Comparison of ENCODE assay signal across 10 cellular contexts in genomic region chrX:97401154-97401553, GRCh38.
DNase-seq lines count a peak whose midpoint lies in the region; ATAC-seq and TF ChIP-seq lines count a peak whose summit lies in the region.
"Had no signal": no experiment of that assay in that cellular context is flagged by ENCODE, and none has a peak within 500 bp of the region (broad histone marks: within the 10 kb centered on the region; RNA-seq: fewer than 3 reads in every experiment).

No MANE protein-coding gene starts in this region.

- no peaks in the 10 kb centered on the region for H3K9me3 ChIP-seq in hepatocyte (ENCODE audit: low read depth)
- H3K9me3 ChIP-seq in naive thymus-derived CD4-positive, alpha-beta T cell (ENCODE audit: control insufficient read depth in 2 of 3, low read length in 3 of 3): no peaks in the 10 kb centered on the region

- WGBS in hepatocyte (ENCODE audit: low lambda C conversion rate, missing lambda C conversion rate): 50% methylated on average over 2 of the region's 2 CpGs

- DNase-seq in activated CD4-positive, alpha-beta T cell treated with anti-CD3 and anti-CD28 coated beads, Interleukin-2, amount 10 ng/mL, durations not matched to agents 24 days and 14 days: peak; percentile 63
- DNase-seq in activated CD4-positive, alpha-beta T cell treated with anti-CD3 and anti-CD28 coated beads, Interleukin-2, amount 50 U/mL, for 1 hour: no peak
- DNase-seq in hepatocyte (ENCODE audit: low spot score) (no peak), NCI-H2227 treated with DMSO at 0.1 percent for 48 hours (lab: John Stamatoyannopoulos, UW) (no peak), OCI-M1 (lab: John Stamatoyannopoulos, UW) (no peak)
- no peak for DNase-seq in naive thymus-derived CD4-positive, alpha-beta T cell
- DNase-seq: NCI-H1436 treated with DMSO at 0.1 percent for 48 hours had no signal

- peak overlapping the region; percentile 81 for H3K27ac Mint-ChIP-seq in activated CD4-positive, alpha-beta T cell treated with anti-CD3 and anti-CD28 coated beads, Interleukin-2, amount 10 ng/mL, durations not matched to agents 24 days and 14 days
- peak overlapping the region in 1 of 9 donors; percentile 79 for H3K27ac Mint-ChIP-seq in naive thymus-derived CD4-positive, alpha-beta T cell
- H3K27ac Mint-ChIP-seq: GM23338 had no signal

- H3K27me3 ChIP-seq in hepatocyte: no peaks in the 10 kb centered on the region
- H3K27me3 ChIP-seq in naive thymus-derived CD4-positive, alpha-beta T cell (ENCODE audit: control insufficient read depth in 2 of 2, insufficient read depth in 2 of 2, low read length in 2 of 2): no peaks in the 10 kb centered on the region

- H3K36me3 ChIP-seq in hepatocyte (replicated peaks; ENCODE audit: insufficient read depth, low read depth): no peaks in the 10 kb centered on the region
- H3K36me3 ChIP-seq in naive thymus-derived CD4-positive, alpha-beta T cell (ENCODE audit: control insufficient read depth in 2 of 3, insufficient read depth in 3 of 3, low read length in 3 of 3): no peaks in the 10 kb centered on the region

- H4K20me1 ChIP-seq in hepatocyte (ENCODE audit: insufficient read depth, poor library complexity, severe bottlenecking): no peaks in the 10 kb centered on the region

- no peaks in the 10 kb centered on the region for H3K27me3 Mint-ChIP-seq in activated CD4-positive, alpha-beta T cell treated with anti-CD3 and anti-CD28 coated beads, Interleukin-2, amount 10 ng/mL, durations not matched to agents 24 days and 14 days
- no peaks in the 10 kb centered on the region for H3K27me3 Mint-ChIP-seq in naive thymus-derived CD4-positive, alpha-beta T cell

- H2AFZ ChIP-seq in hepatocyte: no peak overlapping the region
- H2AFZ ChIP-seq: GM23338 had no signal

- CTCF ChIA-PET in naive thymus-derived CD4-positive, alpha-beta T cell (lab: Charles Lee): no interaction called here

- no peaks in the 10 kb centered on the region for H3K9me3 Mint-ChIP-seq in activated CD4-positive, alpha-beta T cell treated with anti-CD3 and anti-CD28 coated beads, Interleukin-2, amount 10 ng/mL, durations not matched to agents 24 days and 14 days
- no peaks in the 10 kb centered on the region for H3K9me3 Mint-ChIP-seq in naive thymus-derived CD4-positive, alpha-beta T cell
- H3K9me3 Mint-ChIP-seq: GM23338 had no signal

- peak overlapping the region; percentile 81 for H3K27ac ChIP-seq in hepatocyte
- H3K27ac ChIP-seq in naive thymus-derived CD4-positive, alpha-beta T cell (ENCODE audit: low read depth, low read length): no peak overlapping the region

- TF ChIP-seq CTCF in hepatocyte (IDR thresholded peaks at IDR 0.05; ENCODE audit: poor library complexity): no peak

- ATAC-seq in GM21528 (IDR thresholded peaks at IDR 0.05; ENCODE audit: low FRiP score, unreplicated experiment) (peak; percentile 55), HG03354 (IDR thresholded peaks at IDR 0.05; ENCODE audit: poor library complexity, severe bottlenecking, unreplicated experiment) (peak; percentile 70)
- no peak for ATAC-seq in naive thymus-derived CD4-positive, alpha-beta T cell
- ATAC-seq: GM23338 had no signal

- no peaks in the 10 kb centered on the region for H3K9me2 ChIP-seq in hepatocyte (replicated peaks; ENCODE audit: insufficient read depth)

- POLR2A ChIA-PET in naive thymus-derived CD4-positive, alpha-beta T cell (lab: Charles Lee): no interaction called here

- no peaks in the 10 kb centered on the region for H3K79me2 ChIP-seq in hepatocyte

- intact Hi-C loops in activated CD4-positive, alpha-beta T cell treated with anti-CD3 and anti-CD28 coated beads, Interleukin-2, amount 10 ng/mL, durations not matched to agents 24 days and 14 days (cut with micrococcal nuclease): loop anchor here (10.0 kb wide), 1 partner anchor 66 kb away; no protein-coding TSS in a partner anchor
- intact Hi-C loops in naive thymus-derived CD4-positive, alpha-beta T cell (cut with micrococcal nuclease): no loop called here

- H3K4me3 ChIP-seq in hepatocyte: no peak overlapping the region
- no peak overlapping the region for H3K4me3 ChIP-seq in naive thymus-derived CD4-positive, alpha-beta T cell (ENCODE audit: low read length)
- H3K4me3 ChIP-seq: GM23338 had no signal

- no peak overlapping the region for H3K4me2 ChIP-seq in hepatocyte
- H3K4me2 ChIP-seq: GM23338 had no signal

- H3K4me1 ChIP-seq in hepatocyte (ENCODE audit: insufficient read depth): peaks cover 27% of the 10 kb centered on the region
- no peaks in the 10 kb centered on the region for H3K4me1 ChIP-seq in naive thymus-derived CD4-positive, alpha-beta T cell (ENCODE audit: control insufficient read depth in 2 of 2, insufficient read depth in 2 of 2, low read length in 2 of 2)

- peaks cover 38% of the 10 kb centered on the region for H3K4me1 Mint-ChIP-seq in activated CD4-positive, alpha-beta T cell treated with anti-CD3 and anti-CD28 coated beads, Interleukin-2, amount 10 ng/mL, durations not matched to agents 24 days and 14 days
- H3K4me1 Mint-ChIP-seq in naive thymus-derived CD4-positive, alpha-beta T cell: peaks cover 4 to 47% (median 7%) of the 10 kb centered on the region in 7 donors

- no peaks in the 10 kb centered on the region for H3K36me3 Mint-ChIP-seq in activated CD4-positive, alpha-beta T cell treated with anti-CD3 and anti-CD28 coated beads, Interleukin-2, amount 10 ng/mL, durations not matched to agents 24 days and 14 days (ENCODE audit: low read depth)
- no peaks in the 10 kb centered on the region for H3K36me3 Mint-ChIP-seq in naive thymus-derived CD4-positive, alpha-beta T cell

- H3K4me3 Mint-ChIP-seq in activated CD4-positive, alpha-beta T cell treated with anti-CD3 and anti-CD28 coated beads, Interleukin-2, amount 10 ng/mL, durations not matched to agents 24 days and 14 days: peak overlapping the region; percentile 68
- H3K4me3 Mint-ChIP-seq in naive thymus-derived CD4-positive, alpha-beta T cell: peak overlapping the region in 2 of 10 donors; percentile 46 to 64
- H3K4me3 Mint-ChIP-seq: GM23338 had no signal
